ENCODE assay signal across 21 cellular contexts in genomic region chr6:3785745-3786098, GRCh38.
"Had no signal": no experiment of that assay in that cellular context is flagged by ENCODE, and none has a peak within 500 bp of the region (broad histone marks: within the 10 kb centered on the region; RNA-seq: fewer than 3 reads in every experiment).

No MANE protein-coding gene starts in this region.

- H3K4me1 ChIP-seq: gastrocnemius medialis, lower lobe of right lung, prostate gland, right atrium auricular region, spleen, tibial nerve, upper lobe of left lung had no signal

- ATAC-seq: esophagus mucosa; gastrocnemius medialis; left ventricle myocardium superior; lower lobe of right lung; natural killer cell treated with Interleukin-12 subunit alpha and Interleukin-12 subunit beta and Interleukin-15 and Interleukin-18, amount 100 ng/mL, for 72 hours; stimulated activated naive B cell treated with anti-CD40 and anti-IgM and Interleukin-4, amounts not matched to agents 10 μg/mL and 1 μg/mL and 100 μg/mL, for 72 hours had no signal

- H3K27me3 ChIP-seq: dorsolateral prefrontal cortex, gastrocnemius medialis, right atrium auricular region, sigmoid colon, spleen, tibial nerve, upper lobe of left lung had no signal

- DNase-seq: dorsolateral prefrontal cortex; effector CD8-positive, alpha-beta T cell; endodermal cell; gastrocnemius medialis; head of caudate nucleus; left ventricle myocardium superior; lower lobe of right lung; naive B cell; sigmoid colon; spleen; stimulated activated CD4-positive, alpha-beta T cell treated with anti-CD3 and anti-CD28 coated beads, Interleukin-4, amount 100 ng/mL, for 4 hours; stimulated activated naive B cell treated with anti-CD40 and anti-IgM and Interleukin-4, amounts not matched to agents 10 μg/mL and 1 μg/mL and 100 μg/mL, for 72 hours; upper lobe of left lung had no signal

- H3K9me3 ChIP-seq: gastrocnemius medialis, lower lobe of right lung, prostate gland, right atrium auricular region, sigmoid colon, spleen, thoracic aorta, tibial nerve, upper lobe of left lung had no signal

- H3K36me3 ChIP-seq: gastrocnemius medialis, lower lobe of right lung, prostate gland, right atrium auricular region, sigmoid colon, spleen, thoracic aorta, tibial nerve, upper lobe of left lung had no signal

- H3K27ac ChIP-seq: dorsolateral prefrontal cortex, epithelial cell of prostate, gastrocnemius medialis, lower lobe of right lung, prostate gland, right atrium auricular region, sigmoid colon, skin epidermis, spleen, thoracic aorta, tibial nerve, upper lobe of left lung had no signal

- H3K4me3 ChIP-seq: dorsolateral prefrontal cortex, gastrocnemius medialis, lower lobe of right lung, prostate gland, right atrium auricular region, sigmoid colon, skin epidermis, spleen, thoracic aorta, tibial nerve, upper lobe of left lung had no signal
